Comparison of ENCODE assay signal across 2 cellular contexts in the genomic region with DNA sequence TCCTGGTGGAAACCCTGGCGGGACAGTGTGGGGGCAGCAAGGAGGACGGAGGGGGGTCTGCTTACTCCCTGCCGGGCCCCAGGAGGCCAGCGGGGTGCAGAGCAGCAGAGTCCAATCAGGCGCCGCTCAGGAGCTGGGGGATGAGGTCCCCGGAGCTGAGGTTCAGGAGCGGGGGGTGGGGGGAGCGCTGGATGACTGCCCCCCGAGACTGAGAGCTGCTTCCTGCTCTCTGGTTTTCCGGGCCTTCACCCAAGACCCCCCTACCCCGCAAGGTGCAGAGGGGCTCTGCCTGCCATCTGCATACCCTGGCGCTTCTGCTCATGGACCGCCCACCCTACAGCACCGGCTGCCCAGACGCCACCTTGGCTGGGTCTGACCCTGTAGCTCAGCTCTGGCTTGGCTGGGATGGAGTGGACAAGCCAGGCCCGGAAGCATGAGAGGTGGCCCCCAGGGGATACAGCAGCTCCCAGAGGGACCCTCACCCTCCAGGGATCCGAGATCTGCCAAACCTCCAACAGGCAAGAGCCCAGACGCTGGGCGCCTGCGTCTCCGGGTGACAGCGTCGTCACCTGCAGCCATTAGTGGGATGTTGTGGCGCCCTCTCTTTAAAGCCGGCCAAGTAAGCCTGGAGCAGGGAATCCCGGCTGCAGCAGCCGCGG.
A peak's percentile ranks its signal among the peaks of the same experiment; 100 is the strongest.
TF ChIP-seq lines count a peak whose summit lies in the region.

No MANE protein-coding gene starts in this region.

TF ChIP-seq in K562, 482 proteins besides CTCF, POLR2A, EP300 and RAD21:
- TF ChIP-seq TSC22D4 (tag; IDR thresholded peaks at IDR 0.05) (no peak), OTX1 (CRISPR knock-in tag; IDR thresholded peaks at IDR 0.05) (no peak), NFE2 (IDR thresholded peaks at IDR 0.05; ENCODE audit: low read depth) (no peak), MYC (IDR thresholded peaks at IDR 0.05; ENCODE audit: low read depth, low read length) (no peak), MYC (CRISPR knock-in tag; IDR thresholded peaks at IDR 0.05; ENCODE audit: borderline replicate concordance, low read depth) (no peak), ARID1B (IDR thresholded peaks at IDR 0.05) (no peak), ZNF232 (CRISPR knock-in tag; IDR thresholded peaks at IDR 0.05) (no peak), DACH1 (IDR thresholded peaks at IDR 0.05; ENCODE audit: partially characterized antibody) (no peak), TEAD1 (CRISPR knock-in tag; IDR thresholded peaks at IDR 0.05) (no peak), MYNN (IDR thresholded peaks at IDR 0.05) (no peak), MYNN (CRISPR knock-in tag; IDR thresholded peaks at IDR 0.05) (no peak), TCF7 (IDR thresholded peaks at IDR 0.05; ENCODE audit: borderline replicate concordance) (no peak), HDAC6 (IDR thresholded peaks at IDR 0.05; ENCODE audit: low read depth, low read length) (no peak), ZNF316 (IDR thresholded peaks at IDR 0.05) (no peak)
- TF ChIP-seq, protein P1, sequence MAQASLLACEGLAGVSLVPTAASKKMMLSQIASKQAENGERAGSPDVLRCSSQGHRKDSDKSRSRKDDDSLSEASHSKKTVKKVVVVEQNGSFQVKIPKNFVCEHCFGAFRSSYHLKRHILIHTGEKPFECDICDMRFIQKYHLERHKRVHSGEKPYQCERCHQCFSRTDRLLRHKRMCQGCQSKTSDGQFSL (CRISPR knock-in tag; IDR thresholded peaks at IDR 0.05) = no peak
- TF ChIP-seq, protein P1 (tag; IDR thresholded peaks at IDR 0.05) = no peak
- TF ChIP-seq, protein P2, sequence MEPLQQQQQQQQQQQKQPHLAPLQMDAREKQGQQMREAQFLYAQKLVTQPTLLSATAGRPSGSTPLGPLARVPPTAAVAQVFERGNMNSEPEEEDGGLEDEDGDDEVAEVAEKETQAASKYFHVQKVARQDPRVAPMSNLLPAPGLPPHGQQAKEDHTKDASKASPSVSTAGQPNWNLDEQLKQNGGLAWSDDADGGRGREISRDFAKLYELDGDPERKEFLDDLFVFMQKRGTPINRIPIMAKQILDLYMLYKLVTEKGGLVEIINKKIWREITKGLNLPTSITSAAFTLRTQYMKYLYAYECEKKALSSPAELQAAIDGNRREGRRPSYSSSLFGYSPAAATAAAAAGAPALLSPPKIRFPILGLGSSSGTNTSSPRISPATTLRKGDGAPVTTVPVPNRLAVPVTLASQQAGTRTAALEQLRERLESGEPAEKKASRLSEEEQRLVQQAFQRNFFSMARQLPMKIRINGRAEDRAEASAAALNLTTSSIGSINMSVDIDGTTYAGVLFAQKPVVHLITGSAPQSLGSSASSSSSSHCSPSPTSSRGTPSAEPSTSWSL (CRISPR knock-in tag; IDR thresholded peaks at IDR 0.05; ENCODE audit: borderline replicate concordance) = no peak

TF ChIP-seq in HepG2, 621 proteins besides CTCF, POLR2A, EP300 and RAD21:
- TF ChIP-seq, protein P3, sequence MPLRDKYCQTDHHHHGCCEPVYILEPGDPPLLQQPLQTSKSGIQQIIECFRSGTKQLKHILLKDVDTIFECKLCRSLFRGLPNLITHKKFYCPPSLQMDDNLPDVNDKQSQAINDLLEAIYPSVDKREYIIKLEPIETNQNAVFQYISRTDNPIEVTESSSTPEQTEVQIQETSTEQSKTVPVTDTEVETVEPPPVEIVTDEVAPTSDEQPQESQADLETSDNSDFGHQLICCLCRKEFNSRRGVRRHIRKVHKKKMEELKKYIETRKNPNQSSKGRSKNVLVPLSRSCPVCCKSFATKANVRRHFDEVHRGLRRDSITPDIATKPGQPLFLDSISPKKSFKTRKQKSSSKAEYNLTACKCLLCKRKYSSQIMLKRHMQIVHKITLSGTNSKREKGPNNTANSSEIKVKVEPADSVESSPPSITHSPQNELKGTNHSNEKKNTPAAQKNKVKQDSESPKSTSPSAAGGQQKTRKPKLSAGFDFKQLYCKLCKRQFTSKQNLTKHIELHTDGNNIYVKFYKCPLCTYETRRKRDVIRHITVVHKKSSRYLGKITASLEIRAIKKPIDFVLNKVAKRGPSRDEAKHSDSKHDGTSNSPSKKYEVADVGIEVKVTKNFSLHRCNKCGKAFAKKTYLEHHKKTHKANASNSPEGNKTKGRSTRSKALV (CRISPR knock-in tag; IDR thresholded peaks at IDR 0.05) = peak; percentile 63; the same call in 1 of the 2 replicates
- TF ChIP-seq, protein P4, sequence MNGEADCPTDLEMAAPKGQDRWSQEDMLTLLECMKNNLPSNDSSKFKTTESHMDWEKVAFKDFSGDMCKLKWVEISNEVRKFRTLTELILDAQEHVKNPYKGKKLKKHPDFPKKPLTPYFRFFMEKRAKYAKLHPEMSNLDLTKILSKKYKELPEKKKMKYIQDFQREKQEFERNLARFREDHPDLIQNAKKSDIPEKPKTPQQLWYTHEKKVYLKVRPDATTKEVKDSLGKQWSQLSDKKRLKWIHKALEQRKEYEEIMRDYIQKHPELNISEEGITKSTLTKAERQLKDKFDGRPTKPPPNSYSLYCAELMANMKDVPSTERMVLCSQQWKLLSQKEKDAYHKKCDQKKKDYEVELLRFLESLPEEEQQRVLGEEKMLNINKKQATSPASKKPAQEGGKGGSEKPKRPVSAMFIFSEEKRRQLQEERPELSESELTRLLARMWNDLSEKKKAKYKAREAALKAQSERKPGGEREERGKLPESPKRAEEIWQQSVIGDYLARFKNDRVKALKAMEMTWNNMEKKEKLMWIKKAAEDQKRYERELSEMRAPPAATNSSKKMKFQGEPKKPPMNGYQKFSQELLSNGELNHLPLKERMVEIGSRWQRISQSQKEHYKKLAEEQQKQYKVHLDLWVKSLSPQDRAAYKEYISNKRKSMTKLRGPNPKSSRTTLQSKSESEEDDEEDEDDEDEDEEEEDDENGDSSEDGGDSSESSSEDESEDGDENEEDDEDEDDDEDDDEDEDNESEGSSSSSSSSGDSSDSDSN (CRISPR knock-in tag; IDR thresholded peaks at IDR 0.05) = peak; percentile 30; the same call in 1 of the 2 replicates
- TF ChIP-seq, protein P5, sequence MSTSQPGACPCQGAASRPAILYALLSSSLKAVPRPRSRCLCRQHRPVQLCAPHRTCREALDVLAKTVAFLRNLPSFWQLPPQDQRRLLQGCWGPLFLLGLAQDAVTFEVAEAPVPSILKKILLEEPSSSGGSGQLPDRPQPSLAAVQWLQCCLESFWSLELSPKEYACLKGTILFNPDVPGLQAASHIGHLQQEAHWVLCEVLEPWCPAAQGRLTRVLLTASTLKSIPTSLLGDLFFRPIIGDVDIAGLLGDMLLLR (CRISPR knock-in tag; IDR thresholded peaks at IDR 0.05) = no peak
TF ChIP-seq in HepG2: peak in this region for 2.
